ENCODE assay signal across 20 cellular contexts in the genomic region with DNA sequence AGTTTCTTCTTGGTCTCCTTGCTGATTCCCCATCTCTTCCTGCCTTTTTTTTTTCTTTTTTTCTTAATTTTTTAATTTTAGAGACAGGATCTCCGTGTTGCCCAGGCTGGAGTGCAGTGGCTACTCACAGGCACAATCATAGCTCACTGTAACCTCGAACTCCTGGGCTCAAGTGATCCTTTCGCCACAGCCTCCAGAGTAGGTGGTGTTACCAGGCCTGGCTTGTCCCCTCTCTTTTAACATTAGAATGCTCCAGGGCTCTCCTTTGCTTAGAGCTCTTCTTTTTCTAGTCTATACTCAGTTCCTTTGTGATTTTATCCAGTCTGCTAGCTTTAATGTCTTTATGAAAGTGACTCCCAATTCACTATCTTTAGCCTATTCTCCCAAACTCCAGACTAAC.
"Had no signal": no experiment of that assay in that cellular context is flagged by ENCODE, and none has a peak within 500 bp of the region (broad histone marks: within the 10 kb centered on the region; RNA-seq: fewer than 3 reads in every experiment).

No MANE protein-coding gene starts in this region.

- H3K27ac Mint-ChIP-seq: activated naive CD8-positive, alpha-beta T cell treated with anti-CD3 and anti-CD28 coated beads, Interleukin-2, amount 50 U/mL, for 24 hours; type B pancreatic cell had no signal

- H3K27me3 Mint-ChIP-seq: activated naive CD8-positive, alpha-beta T cell treated with anti-CD3 and anti-CD28 coated beads, Interleukin-2, amount 50 U/mL, for 24 hours; activated T-cell treated with anti-CD3 and anti-CD28 coated beads, Interleukin-2, amount 50 U/mL, for 24 hours; naive thymus-derived CD4-positive, alpha-beta T cell; type B pancreatic cell had no signal

- H3K4me1 Mint-ChIP-seq: activated naive CD8-positive, alpha-beta T cell treated with anti-CD3 and anti-CD28 coated beads, Interleukin-2, amount 50 U/mL, for 24 hours had no signal

- H3K4me1 ChIP-seq: body of pancreas, foreskin keratinocyte, lower lobe of right lung, prostate gland, testis, vagina had no signal

- H3K27me3 ChIP-seq: body of pancreas, cardiac muscle cell, foreskin keratinocyte, testis, vagina had no signal

- H3K4me3 ChIP-seq: body of pancreas, cardiac muscle cell, lower lobe of right lung, prostate gland, testis, vagina had no signal

- H3K4me3 Mint-ChIP-seq: activated naive CD8-positive, alpha-beta T cell treated with anti-CD3 and anti-CD28 coated beads, Interleukin-2, amount 50 U/mL, for 24 hours; activated T-cell treated with anti-CD3 and anti-CD28 coated beads, Interleukin-2, amount 50 U/mL, for 24 hours; naive thymus-derived CD4-positive, alpha-beta T cell; type B pancreatic cell had no signal

- H3K9me3 Mint-ChIP-seq: activated naive CD8-positive, alpha-beta T cell treated with anti-CD3 and anti-CD28 coated beads, Interleukin-2, amount 50 U/mL, for 24 hours; activated T-cell treated with anti-CD3 and anti-CD28 coated beads, Interleukin-2, amount 50 U/mL, for 24 hours; naive thymus-derived CD4-positive, alpha-beta T cell; type B pancreatic cell had no signal

- H3K36me3 ChIP-seq: prostate gland, vagina had no signal

- H3K27ac ChIP-seq: body of pancreas, cardiac muscle cell, foreskin keratinocyte, lower lobe of right lung, prostate gland, testis, vagina had no signal

- DNase-seq: activated CD4-positive, alpha-beta T cell treated with anti-CD3 and anti-CD28 coated beads for 4 hours; activated CD4-positive, CD25-positive, alpha-beta regulatory T cell; activated naive CD4-positive, alpha-beta T cell treated with Interleukin-2 at 50 U/mL for 16 hours; activated naive CD8-positive, alpha-beta T cell treated with anti-CD3 and anti-CD28 coated beads, Interleukin-2, amount 50 U/mL, for 24 hours; activated T-cell treated with anti-CD3 and anti-CD28 coated beads, Interleukin-2, amount 50 U/mL, for 24 hours; body of pancreas; cortex of kidney; effector CD8-positive, alpha-beta T cell; foreskin keratinocyte; lower lobe of right lung; naive thymus-derived CD4-positive, alpha-beta T cell; stimulated activated CD4-positive, alpha-beta T cell treated with anti-CD3 and anti-CD28 coated beads, Interleukin-2, amount 100 ng/mL, for 48 hours; stimulated activated CD8-positive, alpha-beta memory T cell treated with anti-CD3 and anti-CD28 coated beads, Interleukin-4, amount 100 ng/mL, for 48 hours; stimulated activated naive CD4-positive, alpha-beta T cell; T1000; testis had no signal

- ATAC-seq: activated naive CD8-positive, alpha-beta T cell treated with anti-CD3 and anti-CD28 coated beads, Interleukin-2, amount 50 U/mL, for 24 hours; body of pancreas; foreskin keratinocyte had no signal
